Comparison of ENCODE assay signal across 1 cellular context in genomic region chr17:39668141-39668924, GRCh38.
TF ChIP-seq lines count a peak whose summit lies in the region.

A gene with protein sequence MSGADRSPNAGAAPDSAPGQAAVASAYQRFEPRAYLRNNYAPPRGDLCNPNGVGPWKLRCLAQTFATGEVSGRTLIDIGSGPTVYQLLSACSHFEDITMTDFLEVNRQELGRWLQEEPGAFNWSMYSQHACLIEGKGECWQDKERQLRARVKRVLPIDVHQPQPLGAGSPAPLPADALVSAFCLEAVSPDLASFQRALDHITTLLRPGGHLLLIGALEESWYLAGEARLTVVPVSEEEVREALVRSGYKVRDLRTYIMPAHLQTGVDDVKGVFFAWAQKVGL (plus strand): TSS chr17:39668453. CDS start chr17:39668476, 23 bp downstream.

TF ChIP-seq in K562, 482 proteins besides CTCF, POLR2A, EP300 and RAD21 (continued from another document and continues in another):
- TF ChIP-seq MGA (IDR thresholded peaks at IDR 0.05) (peak; percentile 91), PHB (CRISPR knock-in tag; IDR thresholded peaks at IDR 0.05) (no peak), ZFP30 (CRISPR knock-in tag; IDR thresholded peaks at IDR 0.05; ENCODE audit: borderline replicate concordance) (no peak), LEF1 (IDR thresholded peaks at IDR 0.05) (no peak), ZSCAN32 (CRISPR knock-in tag; IDR thresholded peaks at IDR 0.05) (no peak), ZNF445 (CRISPR knock-in tag; IDR thresholded peaks at IDR 0.05; ENCODE audit: low read depth) (no peak), CC2D1A (IDR thresholded peaks at IDR 0.05) (no peak), DNMT1 (IDR thresholded peaks at IDR 0.05) (no peak), THRB (CRISPR knock-in tag; conservative IDR thresholded peaks at IDR 0.05) (peak; percentile 89; the same call in 1 of the 2 replicates), VEZF1 (CRISPR knock-in tag; IDR thresholded peaks at IDR 0.05) (no peak), NR2C1 (IDR thresholded peaks at IDR 0.05) (no peak; the same call in 1 of the 2 replicates), NR2C1 (tag; IDR thresholded peaks at IDR 0.05) (peak; percentile 29; the same call in 1 of the 2 replicates), ZBTB9 (CRISPR knock-in tag; IDR thresholded peaks at IDR 0.05) (peak; percentile 73), TARDBP (IDR thresholded peaks at IDR 0.05) (no peak), L3MBTL2 (IDR thresholded peaks at IDR 0.05) (peak; percentile 98), ZNF584 (CRISPR knock-in tag; IDR thresholded peaks at IDR 0.05; ENCODE audit: low read depth) (0 out of 2 replicates have a peak, but pooled peaks have one; percentile 27), LCOR (CRISPR knock-in tag; IDR thresholded peaks at IDR 0.05) (no peak), CHD4 (IDR thresholded peaks at IDR 0.05; ENCODE audit: insufficient read depth, insufficient replicate concordance, low read depth, low read length, poor library complexity, severe bottlenecking) (no peak), NCOA6 (IDR thresholded peaks at IDR 0.05) (no peak), ZMIZ1 (IDR thresholded peaks at IDR 0.05; ENCODE audit: low read depth in 2 of 2, low read length in 2 of 2) (no peak), CEBPG (CRISPR knock-in tag; IDR thresholded peaks at IDR 0.05) (no peak), CEBPG (tag; conservative IDR thresholded peaks at IDR 0.05 in 1 of 2, IDR thresholded peaks at IDR 0.05 in 1 of 2) (no peak), ZFPM2 (CRISPR knock-in tag; IDR thresholded peaks at IDR 0.05) (0 out of 2 replicates have a peak, but pooled peaks have one; percentile 70)
- TF ChIP-seq, protein P1, sequence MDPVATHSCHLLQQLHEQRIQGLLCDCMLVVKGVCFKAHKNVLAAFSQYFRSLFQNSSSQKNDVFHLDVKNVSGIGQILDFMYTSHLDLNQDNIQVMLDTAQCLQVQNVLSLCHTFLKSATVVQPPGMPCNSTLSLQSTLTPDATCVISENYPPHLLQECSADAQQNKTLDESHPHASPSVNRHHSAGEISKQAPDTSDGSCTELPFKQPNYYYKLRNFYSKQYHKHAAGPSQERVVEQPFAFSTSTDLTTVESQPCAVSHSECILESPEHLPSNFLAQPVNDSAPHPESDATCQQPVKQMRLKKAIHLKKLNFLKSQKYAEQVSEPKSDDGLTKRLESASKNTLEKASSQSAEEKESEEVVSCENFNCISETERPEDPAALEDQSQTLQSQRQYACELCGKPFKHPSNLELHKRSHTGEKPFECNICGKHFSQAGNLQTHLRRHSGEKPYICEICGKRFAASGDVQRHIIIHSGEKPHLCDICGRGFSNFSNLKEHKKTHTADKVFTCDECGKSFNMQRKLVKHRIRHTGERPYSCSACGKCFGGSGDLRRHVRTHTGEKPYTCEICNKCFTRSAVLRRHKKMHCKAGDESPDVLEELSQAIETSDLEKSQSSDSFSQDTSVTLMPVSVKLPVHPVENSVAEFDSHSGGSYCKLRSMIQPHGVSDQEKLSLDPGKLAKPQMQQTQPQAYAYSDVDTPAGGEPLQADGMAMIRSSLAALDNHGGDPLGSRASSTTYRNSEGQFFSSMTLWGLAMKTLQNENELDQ (CRISPR knock-in tag; IDR thresholded peaks at IDR 0.05; ENCODE audit: borderline replicate concordance), result no peak
- TF ChIP-seq, protein P2, sequence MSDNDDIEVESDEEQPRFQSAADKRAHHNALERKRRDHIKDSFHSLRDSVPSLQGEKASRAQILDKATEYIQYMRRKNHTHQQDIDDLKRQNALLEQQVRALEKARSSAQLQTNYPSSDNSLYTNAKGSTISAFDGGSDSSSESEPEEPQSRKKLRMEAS (CRISPR knock-in tag; IDR thresholded peaks at IDR 0.05), result peak; percentile 73
- TF ChIP-seq, protein P3, sequence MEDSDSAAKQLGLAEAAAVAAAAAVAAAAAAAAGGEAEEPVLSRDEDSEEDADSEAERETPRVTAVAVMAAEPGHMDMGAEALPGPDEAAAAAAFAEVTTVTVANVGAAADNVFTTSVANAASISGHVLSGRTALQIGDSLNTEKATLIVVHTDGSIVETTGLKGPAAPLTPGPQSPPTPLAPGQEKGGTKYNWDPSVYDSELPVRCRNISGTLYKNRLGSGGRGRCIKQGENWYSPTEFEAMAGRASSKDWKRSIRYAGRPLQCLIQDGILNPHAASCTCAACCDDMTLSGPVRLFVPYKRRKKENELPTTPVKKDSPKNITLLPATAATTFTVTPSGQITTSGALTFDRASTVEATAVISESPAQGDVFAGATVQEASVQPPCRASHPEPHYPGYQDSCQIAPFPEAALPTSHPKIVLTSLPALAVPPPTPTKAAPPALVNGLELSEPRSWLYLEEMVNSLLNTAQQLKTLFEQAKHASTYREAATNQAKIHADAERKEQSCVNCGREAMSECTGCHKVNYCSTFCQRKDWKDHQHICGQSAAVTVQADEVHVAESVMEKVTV (CRISPR knock-in tag; IDR thresholded peaks at IDR 0.05), result 0 out of 2 replicates have a peak, but pooled peaks have one; percentile 6
- TF ChIP-seq, protein P4, sequence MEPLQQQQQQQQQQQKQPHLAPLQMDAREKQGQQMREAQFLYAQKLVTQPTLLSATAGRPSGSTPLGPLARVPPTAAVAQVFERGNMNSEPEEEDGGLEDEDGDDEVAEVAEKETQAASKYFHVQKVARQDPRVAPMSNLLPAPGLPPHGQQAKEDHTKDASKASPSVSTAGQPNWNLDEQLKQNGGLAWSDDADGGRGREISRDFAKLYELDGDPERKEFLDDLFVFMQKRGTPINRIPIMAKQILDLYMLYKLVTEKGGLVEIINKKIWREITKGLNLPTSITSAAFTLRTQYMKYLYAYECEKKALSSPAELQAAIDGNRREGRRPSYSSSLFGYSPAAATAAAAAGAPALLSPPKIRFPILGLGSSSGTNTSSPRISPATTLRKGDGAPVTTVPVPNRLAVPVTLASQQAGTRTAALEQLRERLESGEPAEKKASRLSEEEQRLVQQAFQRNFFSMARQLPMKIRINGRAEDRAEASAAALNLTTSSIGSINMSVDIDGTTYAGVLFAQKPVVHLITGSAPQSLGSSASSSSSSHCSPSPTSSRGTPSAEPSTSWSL (CRISPR knock-in tag; IDR thresholded peaks at IDR 0.05; ENCODE audit: borderline replicate concordance), result no peak
